ENCODE assay signal across 1 cellular context in genomic region chr15:89217686-89218376, GRCh38.
TF ChIP-seq lines count a peak whose summit lies in the region.

No MANE protein-coding gene starts in this region.

TF ChIP-seq in IMR-90, 13 proteins besides CTCF, POLR2A, EP300 and RAD21 (continued from another document):
- TF ChIP-seq MAFK (IDR thresholded peaks at IDR 0.05; ENCODE audit: low read depth, low read length) (no peak), NFE2L2 (IDR thresholded peaks at IDR 0.05; ENCODE audit: low read depth, low read length) (no peak), CHD1 (IDR thresholded peaks at IDR 0.05; ENCODE audit: low read depth, low read length) (no peak), MAZ (IDR thresholded peaks at IDR 0.05; ENCODE audit: borderline replicate concordance, low read depth, low read length) (no peak), SMC3 (IDR thresholded peaks at IDR 0.05; ENCODE audit: low read depth, low read length) (no peak), ELK1 (IDR thresholded peaks at IDR 0.05; ENCODE audit: borderline replicate concordance, low read depth, low read length) (no peak), MXI1 (IDR thresholded peaks at IDR 0.05; ENCODE audit: borderline replicate concordance, low read depth, low read length) (no peak), USF2 (IDR thresholded peaks at IDR 0.05; ENCODE audit: low read depth, low read length) (no peak), RCOR1 (IDR thresholded peaks at IDR 0.05; ENCODE audit: insufficient replicate concordance, low read length) (no peak)
